Comparison of ENCODE assay signal across 16 cellular contexts in genomic region chr2:104867351-104868080, GRCh38. TPM values are rescaled to one million over a fixed set of nuclear protein-coding genes. Genes with fewer than 3 reads are reported as not detected.
DNase-seq lines count a peak whose midpoint lies in the region; ATAC-seq lines count a peak whose summit lies in the region.
"Had no signal": no experiment of that assay in that cellular context is flagged by ENCODE, and none has a peak within 500 bp of the region (broad histone marks: within the 10 kb centered on the region; RNA-seq: fewer than 3 reads in every experiment).

No MANE protein-coding gene starts in this region.

- H3K27me3 ChIP-seq in HUES48 (ENCODE audit: control insufficient read depth, insufficient read depth, low read length) (peaks cover 98% of the 10 kb centered on the region), skeletal muscle satellite cell (ENCODE audit: control insufficient read depth, insufficient read depth, low read length) (peaks cover 98% of the 10 kb centered on the region)
- peaks cover 10 to 14% of the 10 kb centered on the region in 2 donors for H3K27me3 ChIP-seq in naive thymus-derived CD4-positive, alpha-beta T cell (ENCODE audit: control insufficient read depth in 2 of 2, insufficient read depth in 2 of 2, low read length in 2 of 2)

- peaks cover 75 to 95% (median 83%) of the 10 kb centered on the region in 5 donors for H3K27me3 Mint-ChIP-seq in naive thymus-derived CD4-positive, alpha-beta T cell

- CTCF ChIA-PET in naive thymus-derived CD4-positive, alpha-beta T cell (lab: Charles Lee) = no interaction called here

- no peaks in the 10 kb centered on the region for H3K36me3 ChIP-seq in HUES48 (ENCODE audit: control insufficient read depth, insufficient read depth, low read length)
- H3K36me3 ChIP-seq in skeletal muscle satellite cell (ENCODE audit: insufficient read depth, low read length) = no peaks in the 10 kb centered on the region
- no peaks in the 10 kb centered on the region for H3K36me3 ChIP-seq in naive thymus-derived CD4-positive, alpha-beta T cell (ENCODE audit: control insufficient read depth in 2 of 3, insufficient read depth in 3 of 3, low read length in 3 of 3)

- H3K4me3 Mint-ChIP-seq in naive thymus-derived CD4-positive, alpha-beta T cell = no peak overlapping the region
- H3K4me3 Mint-ChIP-seq: CD4-positive, CD25-positive, alpha-beta regulatory T cell; stimulated activated naive CD8-positive, alpha-beta T cell treated with anti-CD3 and anti-CD28 coated beads, Interleukin-15, Interleukin-2, amounts not matched to agents 100 ng/mL and 50 ng/mL, for 24 hours had no signal

- H3K4me2 ChIP-seq in skeletal muscle satellite cell (ENCODE audit: low read length) = peak overlapping the region; percentile 29

- H3K27ac ChIP-seq in HUES48 (ENCODE audit: low read depth, low read length) = no peak overlapping the region
- H3K27ac ChIP-seq in naive thymus-derived CD4-positive, alpha-beta T cell (ENCODE audit: low read depth, low read length) = no peak overlapping the region
- H3K27ac ChIP-seq: SK-N-MC had no signal

- peak; percentile 70 for DNase-seq in ecto neural progenitor cell (ENCODE audit: low spot score)
- peak; percentile 59 for DNase-seq in left kidney (ENCODE audit: low read depth, low spot score)
- no peak for DNase-seq in naive thymus-derived CD4-positive, alpha-beta T cell
- no peak for DNase-seq in activated effector memory CD4-positive, alpha-beta T cell treated with Interleukin-2 at 50 U/mL for 16 hours
- DNase-seq: activated naive CD4-positive, alpha-beta T cell treated with Interleukin-2 at 50 U/mL for 16 hours; CD4-positive, CD25-positive, alpha-beta regulatory T cell; mucosa of descending colon; right cardiac atrium had no signal

- no peaks in the 10 kb centered on the region for H3K9me3 ChIP-seq in HUES48 (ENCODE audit: control insufficient read depth, insufficient read depth, low read length)
- no peaks in the 10 kb centered on the region for H3K9me3 ChIP-seq in skeletal muscle satellite cell (replicated peaks; ENCODE audit: low read length)
- no peaks in the 10 kb centered on the region for H3K9me3 ChIP-seq in naive thymus-derived CD4-positive, alpha-beta T cell (ENCODE audit: control insufficient read depth in 2 of 3, low read length in 3 of 3)
- H3K9me3 ChIP-seq: mucosa of descending colon had no signal

- H3K4me3 ChIP-seq in HUES48 (ENCODE audit: low read depth, low read length) = peak overlapping the region; percentile 36
- no peak overlapping the region for H3K4me3 ChIP-seq in skeletal muscle satellite cell (ENCODE audit: low read length)
- H3K4me3 ChIP-seq in naive thymus-derived CD4-positive, alpha-beta T cell (ENCODE audit: low read length) = no peak overlapping the region
- H3K4me3 ChIP-seq: mucosa of descending colon, SK-N-MC had no signal

- H3K4me1 ChIP-seq in HUES48 (ENCODE audit: control insufficient read depth, insufficient read depth, low read length) = peaks cover 44% of the 10 kb centered on the region
- no peaks in the 10 kb centered on the region for H3K4me1 ChIP-seq in skeletal muscle satellite cell (ENCODE audit: control insufficient read depth, insufficient read depth, low read length)
- H3K4me1 ChIP-seq in naive thymus-derived CD4-positive, alpha-beta T cell (ENCODE audit: control insufficient read depth in 2 of 2, insufficient read depth in 2 of 2, low read length in 2 of 2) = no peaks in the 10 kb centered on the region

- no peaks in the 10 kb centered on the region for H3K36me3 Mint-ChIP-seq in naive thymus-derived CD4-positive, alpha-beta T cell
- H3K36me3 Mint-ChIP-seq: CD4-positive, CD25-positive, alpha-beta regulatory T cell had no signal

- intact Hi-C loops in naive thymus-derived CD4-positive, alpha-beta T cell (cut with micrococcal nuclease) = no loop called here

- POLR2A ChIA-PET in naive thymus-derived CD4-positive, alpha-beta T cell (lab: Charles Lee) = no interaction called here

- H3K4me1 Mint-ChIP-seq in naive thymus-derived CD4-positive, alpha-beta T cell = peaks cover 0 to 17% (median 8%) of the 10 kb centered on the region in 7 donors

- H3K9ac ChIP-seq in HUES48 (ENCODE audit: low read depth, low read length) (no peak overlapping the region), skeletal muscle satellite cell (ENCODE audit: low read depth, low read length) (no peak overlapping the region)

- H3K9me3 Mint-ChIP-seq in naive thymus-derived CD4-positive, alpha-beta T cell = peaks cover 0 to 6% (median 0%) of the 10 kb centered on the region in 11 donors
- H3K9me3 Mint-ChIP-seq: stimulated activated naive CD8-positive, alpha-beta T cell treated with anti-CD3 and anti-CD28 coated beads, Interleukin-15, Interleukin-2, amounts not matched to agents 100 ng/mL and 50 ng/mL, for 24 hours had no signal

- no peak overlapping the region for H3K27ac Mint-ChIP-seq in naive thymus-derived CD4-positive, alpha-beta T cell
- H3K27ac Mint-ChIP-seq: stimulated activated naive CD8-positive, alpha-beta T cell treated with anti-CD3 and anti-CD28 coated beads, Interleukin-15, Interleukin-2, amounts not matched to agents 100 ng/mL and 50 ng/mL, for 24 hours had no signal

- no peak for ATAC-seq in naive thymus-derived CD4-positive, alpha-beta T cell
- ATAC-seq in GM18909 (IDR thresholded peaks at IDR 0.05; ENCODE audit: poor library complexity, unreplicated experiment) = no peak
- ATAC-seq: esophagus mucosa, HCT116, mucosa of descending colon had no signal

RNA-seq across cellular contexts. Expression of gene POU3F3, which starts 13.6 kb away (rescaled TPM):
- total RNA-seq in skeletal muscle satellite cell (2012; rRNA removed) = 0.44 and 1.3 TPM in 2 replicates
- not detected for total RNA-seq in naive thymus-derived CD4-positive, alpha-beta T cell
- not detected for polyA plus RNA-seq in naive thymus-derived CD4-positive, alpha-beta T cell
- total RNA-seq: activated CD8-positive, alpha-beta memory T cell treated with anti-CD3 and anti-CD28 coated beads for 36 hours; CD4-positive, CD25-positive, alpha-beta regulatory T cell; esophagus mucosa had no signal
- polyA plus RNA-seq: CD4-positive, CD25-positive, alpha-beta regulatory T cell had no signal

Comparison
In these comparisons a context has a peak if more than half of its experiments do, and no peak if none do; other contexts are left out.
1. DNase-seq: peak in ecto neural progenitor cell (single experiment) and left kidney (single experiment); none in naive thymus-derived CD4-positive, alpha-beta T cell (0 of 9) and activated effector memory CD4-positive, alpha-beta T cell treated with Interleukin-2 at 50 U/mL for 16 hours (single experiment).